ENCODE assay signal across 2 cellular contexts in genomic region chr17:21404106-21404505, GRCh38. TPM values are rescaled to one million over a fixed set of nuclear protein-coding genes. Genes with fewer than 3 reads are reported as not detected.
"Had no signal": no experiment of that assay in that cellular context is flagged by ENCODE, and none has a peak within 500 bp of the region (broad histone marks: within the 10 kb centered on the region; RNA-seq: fewer than 3 reads in every experiment).

No MANE protein-coding gene starts in this region.

RNA-seq across cellular contexts. Expression of gene KCNJ12, which starts 27.9 kb away (rescaled TPM):
- total RNA-seq: activated B cell treated with CpG ODN at 0.5 μM for 24 hours; activated CD8-positive, alpha-beta T cell treated with anti-CD3 and anti-CD28 coated beads for 36 hours had no signal
